Comparison of ENCODE assay signal across 8 cellular contexts in the genomic region with DNA sequence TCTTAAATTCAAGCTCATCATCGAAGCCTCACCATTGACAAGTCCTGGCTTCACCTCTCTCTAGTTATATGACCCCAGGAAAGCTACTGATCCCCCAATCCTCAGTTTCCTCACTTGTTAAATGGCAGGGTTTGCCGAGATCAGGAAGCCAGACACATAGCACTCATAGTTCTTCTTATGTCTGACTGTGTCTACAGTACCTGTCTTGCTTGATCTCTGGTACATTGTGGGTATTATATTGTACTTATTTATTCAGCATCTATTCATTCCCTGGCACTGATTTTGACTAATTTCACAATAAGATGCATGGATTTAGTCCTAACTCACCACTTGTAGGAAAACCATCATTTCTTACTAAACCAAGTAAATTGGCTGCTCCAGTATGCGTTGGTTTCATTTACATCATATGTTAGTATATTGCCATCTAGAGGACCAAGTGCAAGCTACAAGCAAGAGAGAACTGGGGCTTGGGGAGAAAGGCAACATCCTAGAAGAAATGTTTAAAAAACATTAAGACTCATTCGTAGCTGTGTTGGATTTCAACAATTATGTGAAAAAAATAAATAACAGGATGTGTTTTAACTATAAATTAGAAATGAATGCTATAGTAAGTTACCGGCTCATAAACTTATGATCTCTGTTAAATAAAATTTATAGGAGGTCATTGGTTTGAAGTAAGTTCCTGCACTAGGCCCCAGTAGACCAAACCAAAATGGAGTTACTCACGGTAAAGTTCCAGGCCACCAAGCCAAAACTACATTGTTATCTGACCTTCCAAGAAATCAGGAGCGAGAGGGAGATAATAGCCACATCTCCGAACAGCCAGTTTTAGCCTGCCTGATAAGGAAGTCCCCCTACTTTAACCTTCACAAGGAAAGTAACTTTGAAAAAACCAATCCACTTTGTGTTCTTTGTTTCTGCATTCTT. TPM values are rescaled to one million over a fixed set of nuclear protein-coding genes. Genes with fewer than 3 reads are reported as not detected.
A peak's percentile ranks its signal among the peaks of the same experiment; 100 is the strongest.
DNase-seq lines count a peak whose midpoint lies in the region; ATAC-seq, FAIRE-seq and TF ChIP-seq lines count a peak whose summit lies in the region.
"Not testable (repeated sequence)": the region's sequence is repeated elsewhere in the genome, so short reads cannot be mapped to it uniquely, and the experiment has no call there.

No MANE protein-coding gene starts in this region.

- H3K4me1 Mint-ChIP-seq in Calu3 (ENCODE audit: low read depth, unreplicated experiment), result not testable (repeated sequence)

- CTCF ChIA-PET in Calu3 (lab: Charles Lee), result not testable (repeated sequence)

- not testable (repeated sequence) for H3K4me3 Mint-ChIP-seq in Calu3 (ENCODE audit: low read depth, unreplicated experiment)

- H3K36me3 Mint-ChIP-seq in Calu3 (ENCODE audit: insufficient read depth, unreplicated experiment), result not testable (repeated sequence)

- H3K27me3 Mint-ChIP-seq in Calu3 (ENCODE audit: unreplicated experiment), result not testable (repeated sequence)

- H3K27ac ChIP-seq in body of pancreas, result not testable (repeated sequence)

- intact Hi-C loops in Calu3 (cut with micrococcal nuclease; ENCODE audit: unreplicated experiment); body of pancreas (cut with DNase I): not testable (repeated sequence)

- DNase-seq in Calu3, result peak; percentile 16
- DNase-seq in HAP-1 (ENCODE audit: low spot score in 2 of 2), result peak; percentile 43
- peak; percentile 11 for DNase-seq in NCI-H2029 (lab: John Stamatoyannopoulos, UW)
- DNase-seq in body of pancreas, result peak in 1 of 4 donors; percentile 41
- DNase-seq in frontal cortex (ENCODE audit: low spot score in 2 of 2), result not testable (repeated sequence)
- DNase-seq in midbrain (lab: John Stamatoyannopoulos, UW), result peak; percentile 73
- DNase-seq in superior temporal gyrus (ENCODE audit: extremely low spot score), result peak; percentile 89

- ATAC-seq in SK-N-SH treated with all-trans-retinoic acid at 6 μM for 48 hours, result peak; percentile 96
- peak; percentile 52 for ATAC-seq in body of pancreas

- H3K9me3 ChIP-seq in HAP-1, body of pancreas: not testable (repeated sequence)

- in situ Hi-C loops in HAP-1 (cut with MboI; ENCODE audit: low sequenced_read_pairs), result not testable (repeated sequence)

- H3K4me1 ChIP-seq in HAP-1, body of pancreas: not testable (repeated sequence)

- not testable (repeated sequence) for H3K36me3 ChIP-seq in HAP-1 (replicated peaks); body of pancreas (replicated peaks in 1 of 2; ENCODE audit: insufficient read depth in 1 of 2, low read depth in 2 of 2)

- TF ChIP-seq POLR2A in body of pancreas (IDR thresholded peaks at IDR 0.05), result not testable (repeated sequence)

- not testable (repeated sequence) for H3K27me3 ChIP-seq in HAP-1 (ENCODE audit: low read depth); body of pancreas

- H3K4me3 ChIP-seq in HAP-1, body of pancreas: not testable (repeated sequence)

- H3K9me3 Mint-ChIP-seq in Calu3 (ENCODE audit: low read depth, unreplicated experiment), result not testable (repeated sequence)

- H3K27ac Mint-ChIP-seq in Calu3 (ENCODE audit: unreplicated experiment), result not testable (repeated sequence)

- 48 to 58% methylated on average over 7 to 8 of the region's 8 CpGs for WGBS in body of pancreas, 2 donors

- not testable (repeated sequence) for BruUV-seq in Calu3 (replicated peaks; lab: Mats Ljungman, UMichigan)

- TF ChIP-seq CTCF in Calu3 (IDR thresholded peaks at IDR 0.05; ENCODE audit: unreplicated experiment) (peak; percentile 21), body of pancreas (IDR thresholded peaks at IDR 0.05) (peak; percentile 17 to 60 (median 50))

- FAIRE-seq in frontal cortex (lab: Jason Lieb, UNC), result peak; percentile 91

RNA-seq across cellular contexts. Expression of gene TVP23C, which starts 36.7 kb away (rescaled TPM):
- total RNA-seq in Calu3 (2022) (7.4 and 7.7 TPM in 2 replicates), body of pancreas (10 to 100 TPM; 31.4 to 53.7 TPM), frontal cortex (47.7 TPM)

RNA-seq across cellular contexts. Expression of gene CDRT4, which starts 59.1 kb away (rescaled TPM):
- total RNA-seq in Calu3 (2022), result 1.3 and 2.8 TPM in 2 replicates
- total RNA-seq in body of pancreas, result 10 to 100 TPM in 1 of 2 donors, 1 to 10 TPM in 1; 2.3 to 48.1 TPM
- 6.9 TPM for total RNA-seq in frontal cortex
